15 cellular contexts compared by ENCODE assay signal in genomic region chr5:126137771-126138474, GRCh38.
DNase-seq lines count a peak whose midpoint lies in the region; ATAC-seq and TF ChIP-seq lines count a peak whose summit lies in the region.
"Had no signal": no experiment of that assay in that cellular context is flagged by ENCODE, and none has a peak within 500 bp of the region (broad histone marks: within the 10 kb centered on the region; RNA-seq: fewer than 3 reads in every experiment).

No MANE protein-coding gene starts in this region.

- no peaks in the 10 kb centered on the region for H3K36me3 Mint-ChIP-seq in CD14-positive monocyte
- H3K36me3 Mint-ChIP-seq: stimulated activated effector memory CD8-positive, alpha-beta T cell treated with anti-CD3 and anti-CD28 coated beads, Interleukin-12 subunit alpha, Interleukin-12 subunit beta, amount 100 ng/mL, for 72 hours had no signal

- H3K4me1 ChIP-seq in esophagus squamous epithelium, result no peaks in the 10 kb centered on the region

- no peaks in the 10 kb centered on the region for H3K36me3 ChIP-seq in esophagus squamous epithelium

- H3K9me3 Mint-ChIP-seq in CD14-positive monocyte, result peaks cover 2 to 12% (median 5%) of the 10 kb centered on the region in 7 donors

- H3K4me3 ChIP-seq in esophagus squamous epithelium, result no peak overlapping the region

- peaks cover 0 to 2% (median 0%) of the 10 kb centered on the region in 3 donors for H3K27me3 Mint-ChIP-seq in CD14-positive monocyte (ENCODE audit: low read depth in 3 of 3)
- H3K27me3 Mint-ChIP-seq: central memory CD8-positive, alpha-beta T cell had no signal

- WGBS in esophagus squamous epithelium, 2 donors, result 75 to 84% methylated on average over 2 of the region's 2 CpGs

- TF ChIP-seq CTCF in esophagus squamous epithelium (IDR thresholded peaks at IDR 0.05) (no peak), CD14-positive monocyte (IDR thresholded peaks at IDR 0.05) (no peak)

- no peaks in the 10 kb centered on the region for H3K27me3 ChIP-seq in esophagus squamous epithelium

- ATAC-seq in SK-N-SH treated with all-trans-retinoic acid at 6 μM for 48 hours, result peak; percentile 35
- ATAC-seq: stimulated activated effector memory CD8-positive, alpha-beta T cell treated with anti-CD3 and anti-CD28 coated beads, Interleukin-12 subunit alpha, Interleukin-12 subunit beta, amount 100 ng/mL, for 72 hours had no signal

- TF ChIP-seq POLR2A in esophagus squamous epithelium (IDR thresholded peaks at IDR 0.05), result no peak

- DNase-seq in DMS153 (lab: John Stamatoyannopoulos, UW), result peak; percentile 21
- no peak for DNase-seq in DMS153 treated with DMSO at 0.1 percent for 48 hours (lab: John Stamatoyannopoulos, UW; ENCODE audit: unreplicated experiment)
- peak; percentile 43 for DNase-seq in left kidney (ENCODE audit: low read depth, low spot score)
- DNase-seq in stromal cell of bone marrow (ENCODE audit: low read depth), result peak; percentile 61
- DNase-seq in esophagus squamous epithelium (lab: John Stamatoyannopoulos, UW), result no peak
- no peak for DNase-seq in pons (ENCODE audit: low spot score)
- DNase-seq in CD14-positive monocyte (ENCODE audit: low spot score), result no peak
- DNase-seq: activated CD4-positive, alpha-beta T cell treated with anti-CD3 and anti-CD28 coated beads, Interleukin-2, amount 50 U/mL, for 1 hour; Karpas-422; NCI-H1417 treated with DMSO at 0.1 percent for 48 hours; NK-92 treated with Interleukin-12 subunit alpha and Interleukin-12 subunit beta, amount 100 ng/mL, for 24 hours had no signal

- no peak overlapping the region for H3K27ac ChIP-seq in esophagus squamous epithelium
- H3K27ac ChIP-seq: 22Rv1 had no signal

- H3K27ac Mint-ChIP-seq in CD14-positive monocyte, result no peak overlapping the region
- H3K27ac Mint-ChIP-seq: stimulated activated effector memory CD8-positive, alpha-beta T cell treated with anti-CD3 and anti-CD28 coated beads, Interleukin-12 subunit alpha, Interleukin-12 subunit beta, amount 100 ng/mL, for 72 hours had no signal

- intact Hi-C loops in esophagus squamous epithelium (cut with DNase I) (no loop called here), CD14-positive monocyte (cut with micrococcal nuclease) (no loop called here)

- no peaks in the 10 kb centered on the region for H3K9me3 ChIP-seq in esophagus squamous epithelium

- H3K4me1 Mint-ChIP-seq in CD14-positive monocyte, result no peaks in the 10 kb centered on the region
- H3K4me1 Mint-ChIP-seq: central memory CD8-positive, alpha-beta T cell; stimulated activated effector memory CD8-positive, alpha-beta T cell treated with anti-CD3 and anti-CD28 coated beads, Interleukin-12 subunit alpha, Interleukin-12 subunit beta, amount 100 ng/mL, for 72 hours had no signal

- H3K4me3 Mint-ChIP-seq in CD14-positive monocyte, result no peak overlapping the region
- H3K4me3 Mint-ChIP-seq: central memory CD8-positive, alpha-beta T cell; stimulated activated effector memory CD8-positive, alpha-beta T cell treated with anti-CD3 and anti-CD28 coated beads, Interleukin-12 subunit alpha, Interleukin-12 subunit beta, amount 100 ng/mL, for 72 hours had no signal

TF ChIP-seq in SK-N-SH treated with all-trans-retinoic acid at 6 μM for 48 hours, 23 proteins besides CTCF, POLR2A, EP300 and RAD21:
- TF ChIP-seq CSDC2 (CRISPR knock-in tag; IDR thresholded peaks at IDR 0.05), result no peak
- no peak for TF ChIP-seq ZNF565 (CRISPR knock-in tag; conservative IDR thresholded peaks at IDR 0.05; ENCODE audit: low read depth)
- no peak for TF ChIP-seq PPARA (CRISPR knock-in tag; IDR thresholded peaks at IDR 0.05; ENCODE audit: borderline replicate concordance)
- TF ChIP-seq ZNF8 (CRISPR knock-in tag; IDR thresholded peaks at IDR 0.05), result no peak
- TF ChIP-seq ARNTL (CRISPR knock-in tag; IDR thresholded peaks at IDR 0.05; ENCODE audit: borderline replicate concordance, low read depth), result no peak
- no peak for TF ChIP-seq ZNF70 (CRISPR knock-in tag; IDR thresholded peaks at IDR 0.05)
- no peak for TF ChIP-seq RARB (CRISPR knock-in tag; IDR thresholded peaks at IDR 0.05)
- no peak for TF ChIP-seq BACH2 (CRISPR knock-in tag; IDR thresholded peaks at IDR 0.05; ENCODE audit: borderline replicate concordance)
- TF ChIP-seq OSR1 (CRISPR knock-in tag; IDR thresholded peaks at IDR 0.05), result no peak
- no peak for TF ChIP-seq TOX (CRISPR knock-in tag; IDR thresholded peaks at IDR 0.05; ENCODE audit: borderline replicate concordance)
- no peak for TF ChIP-seq ZC3H10 (CRISPR knock-in tag; IDR thresholded peaks at IDR 0.05)
- TF ChIP-seq POU6F1 (CRISPR knock-in tag; IDR thresholded peaks at IDR 0.05; ENCODE audit: borderline replicate concordance, low read depth), result no peak
- no peak for TF ChIP-seq CREB5 (CRISPR knock-in tag; IDR thresholded peaks at IDR 0.05; ENCODE audit: low read depth)
- no peak for TF ChIP-seq GLIS3 (CRISPR knock-in tag; IDR thresholded peaks at IDR 0.05)

Comparison
In these comparisons a context has a peak if more than half of its experiments do, and no peak if none do; other contexts are left out.
1. DNase-seq: peak in DMS153 (single experiment), left kidney (single experiment) and stromal cell of bone marrow (single experiment); none in DMS153 treated with DMSO at 0.1 percent for 48 hours (single experiment), esophagus squamous epithelium (single experiment), pons (single experiment) and CD14-positive monocyte (single experiment).